ENCODE assay signal across 9 cellular contexts in genomic region chr1:93704063-93704462, GRCh38. TPM values are rescaled to one million over a fixed set of nuclear protein-coding genes. Genes with fewer than 3 reads are reported as not detected.
DNase-seq lines count a peak whose midpoint lies in the region; ATAC-seq and TF ChIP-seq lines count a peak whose summit lies in the region.
"Had no signal": no experiment of that assay in that cellular context is flagged by ENCODE, and none has a peak within 500 bp of the region (broad histone marks: within the 10 kb centered on the region; RNA-seq: fewer than 3 reads in every experiment).

No MANE protein-coding gene starts in this region.

- peaks cover 45% of the 10 kb centered on the region for H3K4me1 ChIP-seq in ACC112 (ENCODE audit: control insufficient read depth, insufficient read depth, low read length, unreplicated experiment)
- peaks cover 0 to 30% of the 10 kb centered on the region in 2 donors for H3K4me1 ChIP-seq in right atrium auricular region

- H3K27me3 ChIP-seq in ACC112 (ENCODE audit: insufficient read depth, low read length) (no peaks in the 10 kb centered on the region), right atrium auricular region (no peaks in the 10 kb centered on the region), dorsolateral prefrontal cortex (peaks cover 0 to 7% (median 0%) of the 10 kb centered on the region in 45 donors)

- H3K9me3 Mint-ChIP-seq in activated B cell treated with CpG ODN at 0.5 μM for 24 hours: no peaks in the 10 kb centered on the region

- no peak for DNase-seq in activated B cell treated with CpG ODN at 0.5 μM for 24 hours
- no peak for DNase-seq in right atrium auricular region (ENCODE audit: low spot score)
- DNase-seq in middle frontal gyrus (ENCODE audit: extremely low spot score, low spot score): no peak
- DNase-seq in dorsolateral prefrontal cortex: no peak
- no peak for DNase-seq in DMS79 treated with DMSO at 0.1 percent for 48 hours (lab: John Stamatoyannopoulos, UW)
- DNase-seq: aorta had no signal

- peaks cover 82% of the 10 kb centered on the region for H3K4me1 Mint-ChIP-seq in activated B cell treated with CpG ODN at 0.5 μM for 24 hours

- H3K36me3 Mint-ChIP-seq in activated B cell treated with CpG ODN at 0.5 μM for 24 hours (ENCODE audit: low read depth): no peaks in the 10 kb centered on the region

- peak; percentile 51 for ATAC-seq in GM19328 (IDR thresholded peaks at IDR 0.05; ENCODE audit: unreplicated experiment)
- ATAC-seq in HG02981 (IDR thresholded peaks at IDR 0.05; ENCODE audit: unreplicated experiment): peak; percentile 52
- ATAC-seq in activated B cell treated with CpG ODN at 0.5 μM for 24 hours (ENCODE audit: low read depth): peak; percentile 63

- H3K4me3 ChIP-seq in ACC112 (ENCODE audit: low read depth, low read length) (no peak overlapping the region), right atrium auricular region (no peak overlapping the region), dorsolateral prefrontal cortex (no peak overlapping the region)

- no peak overlapping the region for H2AFZ ChIP-seq in ACC112 (ENCODE audit: low read length, unreplicated experiment)

- intact Hi-C loops in activated B cell treated with CpG ODN at 0.5 μM for 24 hours (cut with micrococcal nuclease) (loop anchor here (1.0 to 10.0 kb wide), 4 partner anchors 11 to 519 kb away; partner anchors contain the start of genes BCAR3, CCDC18 and TMED5), dorsolateral prefrontal cortex (cut with DNase I) (no loop called here)

- no peaks in the 10 kb centered on the region for H3K79me2 ChIP-seq in ACC112 (ENCODE audit: control insufficient read depth, insufficient read depth, low read length, unreplicated experiment)

- CTCF ChIA-PET in activated B cell treated with CpG ODN at 0.5 μM for 24 hours (lab: Charles Lee): interaction anchor here (0.6 to 1.8 kb wide), 8 partner anchors 8 to 1248 kb away, joined by 3 to 6 read pairs (median 4); no protein-coding TSS in a partner anchor

- POLR2A ChIA-PET in activated B cell treated with CpG ODN at 0.5 μM for 24 hours (lab: Charles Lee): interaction anchor here (0.9 to 5.3 kb wide), 10 partner anchors 8 to 143 kb away, joined by 3 to 43 read pairs (median 8); partner anchors contain the start of gene BCAR3

- H3K27ac ChIP-seq in ACC112 (ENCODE audit: low read depth, low read length) (peak overlapping the region; percentile 13; the same call in 1 of the 2 replicates), right atrium auricular region (no peak overlapping the region), dorsolateral prefrontal cortex (peak overlapping the region in 2 of 59 donors; percentile 14 to 46)

- no peaks in the 10 kb centered on the region for H3K27me3 Mint-ChIP-seq in activated B cell treated with CpG ODN at 0.5 μM for 24 hours

- no peaks in the 10 kb centered on the region for H3K9me3 ChIP-seq in right atrium auricular region

- peak overlapping the region; percentile 61 for H3K4me3 Mint-ChIP-seq in activated B cell treated with CpG ODN at 0.5 μM for 24 hours

- H3K36me3 ChIP-seq in ACC112 (ENCODE audit: insufficient read depth, low read length) (no peaks in the 10 kb centered on the region), right atrium auricular region (no peaks in the 10 kb centered on the region)

- H3K27ac Mint-ChIP-seq in activated B cell treated with CpG ODN at 0.5 μM for 24 hours: peak overlapping the region; percentile 88

- no peak for TF ChIP-seq CTCF in activated B cell treated with CpG ODN at 0.5 μM for 24 hours (IDR thresholded peaks at IDR 0.05)
- no peak for TF ChIP-seq CTCF in right atrium auricular region (IDR thresholded peaks at IDR 0.05)
- no peak for TF ChIP-seq CTCF in dorsolateral prefrontal cortex (IDR thresholded peaks at IDR 0.05 in 54 of 56, conservative IDR thresholded peaks at IDR 0.05 in 2 of 56; ENCODE audit: low read depth in 1 of 56, partially characterized antibody in 56 of 56)

RNA-seq across cellular contexts. Expression of gene BCAR3, which starts 22.4 kb away (rescaled TPM):
- total RNA-seq in activated B cell treated with CpG ODN at 0.5 μM for 24 hours (54.0 and 59.5 TPM in 2 replicates), right atrium auricular region (10 to 100 TPM; 12.7 to 19.3 TPM), dorsolateral prefrontal cortex (10 to 100 TPM; 10.4 to 50.9 (median 18.5) TPM)
